24 cellular contexts compared by ENCODE assay signal in genomic region chr18:47817017-47817911, GRCh38.
DNase-seq lines count a peak whose midpoint lies in the region; ATAC-seq, FAIRE-seq and TF ChIP-seq lines count a peak whose summit lies in the region.
"Had no signal": no experiment of that assay in that cellular context is flagged by ENCODE, and none has a peak within 500 bp of the region (broad histone marks: within the 10 kb centered on the region; RNA-seq: fewer than 3 reads in every experiment).

No MANE protein-coding gene starts in this region.

- H3K4me3 ChIP-seq in HUES64 (ENCODE audit: low read length) (no peak overlapping the region), lower lobe of right lung (peak overlapping the region; percentile 18), thyroid gland (replicated peaks in 1 of 3) (no peak overlapping the region)
- H3K4me3 ChIP-seq: GM12878 had no signal

- no peak overlapping the region for H3K4me3 Mint-ChIP-seq in T-helper 2 cell treated with Interferon-gamma antibody and Interleukin-4, amounts not matched to agents 5 μg/mL and 100 μg/mL, for 36 hours

- H3K27me3 Mint-ChIP-seq in T-helper 2 cell treated with Interferon-gamma antibody and Interleukin-4, amounts not matched to agents 5 μg/mL and 100 μg/mL, for 36 hours (ENCODE audit: low read depth): no peaks in the 10 kb centered on the region

- peak; percentile 32 to 78 for ATAC-seq in lower lobe of right lung
- no peak for ATAC-seq in HG02938 (IDR thresholded peaks at IDR 0.05; ENCODE audit: unreplicated experiment)
- ATAC-seq: GM12878; stimulated activated naive CD8-positive, alpha-beta T cell treated with anti-CD3 and anti-CD28 coated beads, Interleukin-15, Interleukin-2, amounts not matched to agents 100 U/mL and 50 U/mL, for 24 hours had no signal

- no peaks in the 10 kb centered on the region for H3K9me3 Mint-ChIP-seq in T-helper 2 cell treated with Interferon-gamma antibody and Interleukin-4, amounts not matched to agents 5 μg/mL and 100 μg/mL, for 36 hours

- no peak for FAIRE-seq in H54 (lab: Jason Lieb, UNC)
- FAIRE-seq: astrocyte, colon, endothelial cell of umbilical vein, G401.6, GM12878, islet of Langerhans had no signal

- WGBS in HUES64: 96% methylated on average over 10 of the region's 10 CpGs
- WGBS in thyroid gland, 2 donors: 47% methylated on average over 10 of the region's 10 CpGs

- TF ChIP-seq CTCF in lower lobe of right lung (IDR thresholded peaks at IDR 0.05): no peak
- TF ChIP-seq CTCF in thyroid gland (IDR thresholded peaks at IDR 0.05): no peak

- H3K27ac Mint-ChIP-seq in T-helper 2 cell treated with Interferon-gamma antibody and Interleukin-4, amounts not matched to agents 5 μg/mL and 100 μg/mL, for 36 hours: no peak overlapping the region

- DNase-seq in fibroblast of gingiva (ENCODE audit: low read depth) (peak; percentile 77), lower lobe of right lung (no peak), thyroid gland (peak; percentile 54 to 56), DMS79 treated with DMSO at 0.1 percent for 48 hours (lab: John Stamatoyannopoulos, UW) (no peak), H54 (ENCODE audit: insufficient read length, low spot score) (no peak)
- DNase-seq in T-helper 2 cell treated with Interferon-gamma antibody and Interleukin-4, amounts not matched to agents 5 μg/mL and 100 μg/mL, for 36 hours (ENCODE audit: low spot score): no peak
- DNase-seq: activated CD4-positive, alpha-beta T cell treated with anti-CD3 and anti-CD28 coated beads, Interleukin-2, amount 50 U/mL, for 4 hours; activated naive CD4-positive, alpha-beta T cell treated with Interleukin-2 at 50 U/mL for 16 hours; AML-193; HCEC 1CT; Kasumi-1; NCI-H2171 treated with DMSO at 0.1 percent for 48 hours; OCI-M1; SHP77 treated with DMSO at 0.1 percent for 48 hours; stimulated activated naive CD8-positive, alpha-beta T cell treated with anti-CD3 and anti-CD28 coated beads, Interleukin-15, Interleukin-2, amounts not matched to agents 100 U/mL and 50 U/mL, for 24 hours; T-helper 1 cell had no signal

- H3K27ac ChIP-seq in HUES64 (ENCODE audit: low read depth, low read length) (peak overlapping the region; percentile 76; the same call in 1 of the 2 replicates), lower lobe of right lung (peak overlapping the region; percentile 54), thyroid gland (peak overlapping the region; percentile 79 to 83 (median 81))

- peaks cover 32% of the 10 kb centered on the region for H3K4me1 ChIP-seq in HUES64 (ENCODE audit: insufficient read depth, low read length)
- peaks cover 8% of the 10 kb centered on the region for H3K4me1 ChIP-seq in lower lobe of right lung
- H3K4me1 ChIP-seq in thyroid gland: peaks cover 21 to 33% of the 10 kb centered on the region in 2 donors

- intact Hi-C loops in lower lobe of right lung (cut with DNase I): no loop called here
- intact Hi-C loops in thyroid gland (cut with DNase I): loop anchor here (10.0 kb wide), 1 partner anchor 118 kb away; the partner anchor contains the start of gene SMAD2

- TF ChIP-seq POLR2A in thyroid gland (IDR thresholded peaks at IDR 0.05) (no peak), H54 (IDR thresholded peaks at IDR 0.05; ENCODE audit: low read depth, low read length) (no peak)

- H3K9me3 ChIP-seq in HUES64 (ENCODE audit: insufficient read depth, low read depth, low read length) (no peaks in the 10 kb centered on the region), lower lobe of right lung (no peaks in the 10 kb centered on the region), thyroid gland (no peaks in the 10 kb centered on the region)

- H3K9ac ChIP-seq in HUES64 (ENCODE audit: low read depth, low read length): no peak overlapping the region

- peaks cover 26% of the 10 kb centered on the region for H3K36me3 Mint-ChIP-seq in T-helper 2 cell treated with Interferon-gamma antibody and Interleukin-4, amounts not matched to agents 5 μg/mL and 100 μg/mL, for 36 hours (ENCODE audit: low read depth)

- H3K4me1 Mint-ChIP-seq in T-helper 2 cell treated with Interferon-gamma antibody and Interleukin-4, amounts not matched to agents 5 μg/mL and 100 μg/mL, for 36 hours (ENCODE audit: low read depth): peaks cover 5% of the 10 kb centered on the region

- H3K27me3 ChIP-seq in HUES64 (ENCODE audit: insufficient read depth, low read length): no peaks in the 10 kb centered on the region
- H3K27me3 ChIP-seq in lower lobe of right lung (ENCODE audit: low read depth): no peaks in the 10 kb centered on the region
- no peaks in the 10 kb centered on the region for H3K27me3 ChIP-seq in thyroid gland

- H3K36me3 ChIP-seq in HUES64 (ENCODE audit: insufficient read depth, low read length) (no peaks in the 10 kb centered on the region), lower lobe of right lung (no peaks in the 10 kb centered on the region), thyroid gland (no peaks in the 10 kb centered on the region)

Comparison
In these comparisons a context has a peak if more than half of its experiments do, and no peak if none do; other contexts are left out.
1. DNase-seq: peak in fibroblast of gingiva (single experiment) and thyroid gland (2 of 2); none in lower lobe of right lung (single experiment), DMS79 treated with DMSO at 0.1 percent for 48 hours (single experiment), H54 (single experiment) and T-helper 2 cell treated with Interferon-gamma antibody and Interleukin-4, amounts not matched to agents 5 μg/mL and 100 μg/mL, for 36 hours (single experiment).
2. Peak in every context shown above with its lines, with median percentiles within 50 percentile points of each other: H3K27ac ChIP-seq.